ENCODE assay signal across 2 cellular contexts in the genomic region with DNA sequence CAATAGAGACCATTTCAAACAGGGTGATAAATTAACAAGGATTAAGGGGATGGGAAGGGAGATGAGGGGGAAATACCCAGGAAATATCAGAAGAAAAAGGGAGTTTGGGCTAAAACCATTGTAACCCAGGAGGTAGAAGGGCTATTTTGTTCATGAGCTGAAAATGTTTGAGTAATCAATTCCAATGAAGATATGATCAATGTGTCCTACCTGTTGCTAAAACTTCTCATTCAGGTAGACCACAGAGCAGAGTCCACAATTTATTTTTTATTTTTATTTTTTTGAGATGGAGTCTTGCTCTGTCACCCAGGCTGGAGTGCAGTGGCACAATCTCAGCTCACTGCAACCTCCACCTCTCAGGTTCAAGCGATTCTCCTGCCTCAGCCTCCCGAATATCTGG. TPM values are rescaled to one million over a fixed set of nuclear protein-coding genes. Genes with fewer than 3 reads are reported as not detected.
"Had no signal": no experiment of that assay in that cellular context is flagged by ENCODE, and none has a peak within 500 bp of the region (broad histone marks: within the 10 kb centered on the region; RNA-seq: fewer than 3 reads in every experiment).

No MANE protein-coding gene starts in this region.

RNA-seq across cellular contexts. Expression of gene KLHL10, which starts 1.8 kb away (rescaled TPM):
- total RNA-seq: H4, HFFc6 had no signal
